ENCODE assay signal across 6 cellular contexts in genomic region chr17:21307273-21307625, GRCh38. TPM values are rescaled to one million over a fixed set of nuclear protein-coding genes. Genes with fewer than 3 reads are reported as not detected.
DNase-seq lines count a peak whose midpoint lies in the region; ATAC-seq, FAIRE-seq and TF ChIP-seq lines count a peak whose summit lies in the region.
"Not testable (repeated sequence)": the region's sequence is repeated elsewhere in the genome, so short reads cannot be mapped to it uniquely, and the experiment has no call there.

No MANE protein-coding gene starts in this region.

- intact Hi-C loops in endothelial cell of umbilical vein (cut with micrococcal nuclease); kidney (cut with DNase I); natural killer cell (cut with micrococcal nuclease); spleen (cut with DNase I; ENCODE audit: low total_unique reads): not testable (repeated sequence)

- H3K79me2 ChIP-seq in endothelial cell of umbilical vein (ENCODE audit: control insufficient read depth, insufficient read depth, low read length): not testable (repeated sequence)

- not testable (repeated sequence) for H3K36me3 ChIP-seq in endothelial cell of umbilical vein (ENCODE audit: control insufficient read depth in 2 of 2, extremely low read depth in 1 of 2, insufficient read depth in 2 of 2, low read length in 2 of 2)
- H3K36me3 ChIP-seq in kidney (ENCODE audit: control insufficient read depth in 1 of 2, insufficient read depth in 2 of 2, low read length in 2 of 2) (peaks cover 19 to 20% of the 10 kb centered on the region in 2 donors), spleen (peaks cover 0 to 100% (median 85%) of the 10 kb centered on the region in 6 donors)

- dilution Hi-C loops in endothelial cell of umbilical vein (cut with MboI; ENCODE audit: extremely low pct_ligation_motif_present, low sequenced_read_pairs): not testable (repeated sequence)

- not testable (repeated sequence) for DNase-seq in HTR-8/SVneo (ENCODE audit: insufficient read length, low spot score); endothelial cell of umbilical vein (ENCODE audit: low read depth, low spot score); natural killer cell
- peak; percentile 0 for DNase-seq in activated naive CD4-positive, alpha-beta T cell treated with anti-CD3 and anti-CD28 coated beads, Interleukin-2, amount 10 ng/mL, durations not matched to agents 7 days and 5 days
- peak; percentile 5 for DNase-seq in kidney
- DNase-seq in spleen: peak; percentile 39

- FAIRE-seq in HTR-8/SVneo (lab: Jason Lieb, UNC): peak; percentile 93
- peak; percentile 8 for FAIRE-seq in endothelial cell of umbilical vein (lab: Jason Lieb, UNC)
- FAIRE-seq in kidney (lab: Jason Lieb, UNC): not testable (repeated sequence)

- CTCF ChIA-PET in activated naive CD4-positive, alpha-beta T cell treated with anti-CD3 and anti-CD28 coated beads, Interleukin-2, amount 10 ng/mL, durations not matched to agents 7 days and 5 days (lab: Charles Lee): not testable (repeated sequence)
- CTCF ChIA-PET in endothelial cell of umbilical vein (lab: Charles Lee): interaction anchor here (0.9 to 1.4 kb wide), 2 partner anchors 178 to 205 kb away, joined by 3 to 4 read pairs; no protein-coding TSS in a partner anchor

- peaks cover 54% of the 10 kb centered on the region for H3K36me3 Mint-ChIP-seq in activated naive CD4-positive, alpha-beta T cell treated with anti-CD3 and anti-CD28 coated beads, Interleukin-2, amount 10 ng/mL, durations not matched to agents 7 days and 5 days
- H3K36me3 Mint-ChIP-seq in natural killer cell: peaks cover 11% of the 10 kb centered on the region

- not testable (repeated sequence) for ATAC-seq in natural killer cell

- POLR2A ChIA-PET in endothelial cell of umbilical vein (lab: Charles Lee): not testable (repeated sequence)

- H3K9me3 ChIP-seq in endothelial cell of umbilical vein (replicated peaks; ENCODE audit: control insufficient read depth, insufficient read depth, low read length); kidney (ENCODE audit: control insufficient read depth in 1 of 2, low read length in 2 of 2): not testable (repeated sequence)
- peaks cover 0 to 12% (median 8%) of the 10 kb centered on the region in 8 donors for H3K9me3 ChIP-seq in spleen

- not testable (repeated sequence) for H3K9me3 Mint-ChIP-seq in activated naive CD4-positive, alpha-beta T cell treated with anti-CD3 and anti-CD28 coated beads, Interleukin-2, amount 10 ng/mL, durations not matched to agents 7 days and 5 days; natural killer cell

- not testable (repeated sequence) for TF ChIP-seq POLR2A in endothelial cell of umbilical vein (IDR thresholded peaks at IDR 0.05; ENCODE audit: low read depth, low read length); spleen (IDR thresholded peaks at IDR 0.05)

- H3K9me1 ChIP-seq in endothelial cell of umbilical vein (replicated peaks; ENCODE audit: control insufficient read depth, extremely low read depth, insufficient read depth, low read length): not testable (repeated sequence)

- H3K4me2 ChIP-seq in endothelial cell of umbilical vein (ENCODE audit: insufficient read depth, low read length): not testable (repeated sequence)

- not testable (repeated sequence) for BruUV-seq in endothelial cell of umbilical vein (replicated peaks; lab: Mats Ljungman, UMichigan)

- 40 to 85% (median 70%) methylated on average over 3 to 5 of the region's 5 CpGs for WGBS in spleen, 5 donors

- H3K27ac ChIP-seq in endothelial cell of umbilical vein (ENCODE audit: insufficient read depth, low read depth, low read length); kidney (ENCODE audit: low read depth in 2 of 2, low read length in 2 of 2); spleen: not testable (repeated sequence)

- H3K4me1 Mint-ChIP-seq in activated naive CD4-positive, alpha-beta T cell treated with anti-CD3 and anti-CD28 coated beads, Interleukin-2, amount 10 ng/mL, durations not matched to agents 7 days and 5 days; natural killer cell: not testable (repeated sequence)

- H3K4me3 Mint-ChIP-seq in activated naive CD4-positive, alpha-beta T cell treated with anti-CD3 and anti-CD28 coated beads, Interleukin-2, amount 10 ng/mL, durations not matched to agents 7 days and 5 days: not testable (repeated sequence)
- H3K4me3 Mint-ChIP-seq in natural killer cell: peak overlapping the region; percentile 13

- not testable (repeated sequence) for H3K4me3 ChIP-seq in endothelial cell of umbilical vein (replicated peaks in 1 of 3; ENCODE audit: insufficient read depth in 1 of 3, low read depth in 1 of 3, low read length in 3 of 3); kidney (ENCODE audit: low read length in 2 of 2); spleen

- H3K9ac ChIP-seq in endothelial cell of umbilical vein (replicated peaks; ENCODE audit: extremely low read depth, insufficient read depth, low read length); kidney (ENCODE audit: low read length in 2 of 2): not testable (repeated sequence)

- not testable (repeated sequence) for H2AFZ ChIP-seq in endothelial cell of umbilical vein (ENCODE audit: low read depth, low read length)

- not testable (repeated sequence) for H4K20me1 ChIP-seq in endothelial cell of umbilical vein (replicated peaks; ENCODE audit: control insufficient read depth, extremely low read depth, insufficient read depth, low read length)

- not testable (repeated sequence) for H3K27ac Mint-ChIP-seq in activated naive CD4-positive, alpha-beta T cell treated with anti-CD3 and anti-CD28 coated beads, Interleukin-2, amount 10 ng/mL, durations not matched to agents 7 days and 5 days; natural killer cell

- H3K4me1 ChIP-seq in endothelial cell of umbilical vein (ENCODE audit: control insufficient read depth, extremely low read depth, insufficient read depth, low read length); kidney (ENCODE audit: control insufficient read depth in 1 of 2, insufficient read depth in 1 of 2, low read depth in 1 of 2, low read length in 2 of 2): not testable (repeated sequence)
- H3K4me1 ChIP-seq in spleen: peaks cover 0 to 16% (median 3%) of the 10 kb centered on the region in 6 donors

- not testable (repeated sequence) for H3K27me3 Mint-ChIP-seq in activated naive CD4-positive, alpha-beta T cell treated with anti-CD3 and anti-CD28 coated beads, Interleukin-2, amount 10 ng/mL, durations not matched to agents 7 days and 5 days; natural killer cell (ENCODE audit: low read depth in 2 of 2)

- TF ChIP-seq CTCF in endothelial cell of umbilical vein (IDR thresholded peaks at IDR 0.05; ENCODE audit: extremely low read depth in 1 of 2, insufficient read depth in 1 of 2, low read depth in 1 of 2, low read length in 2 of 2); kidney (IDR thresholded peaks at IDR 0.05; ENCODE audit: borderline replicate concordance, extremely low read depth, insufficient read depth); natural killer cell (IDR thresholded peaks at IDR 0.05); spleen (IDR thresholded peaks at IDR 0.05 in 8 of 11, conservative IDR thresholded peaks at IDR 0.05 in 3 of 11): not testable (repeated sequence)

- not testable (repeated sequence) for H3K27me3 ChIP-seq in endothelial cell of umbilical vein (ENCODE audit: control insufficient read depth in 2 of 2, insufficient read depth in 2 of 2, low read length in 2 of 2); spleen (replicated peaks in 1 of 7)

RNA-seq across cellular contexts. Expression of gene MAP2K3, which starts 22.7 kb away (rescaled TPM):
- total RNA-seq in endothelial cell of umbilical vein (33.2 and 36.3 TPM in 2 replicates), kidney (44.0 TPM), natural killer cell (100 to 1,000 TPM; 139 to 165 (median 162) TPM), spleen (100 to 1,000 TPM in 2 of 7 donors, 10 to 100 TPM in 5; 44.3 to 121 (median 83.6) TPM)
- polyA plus RNA-seq in endothelial cell of umbilical vein (13.5 and 15.3 TPM in 2 replicates), kidney (ENCODE audit: insufficient read depth, low read depth, low replicate concordance) (40.1 TPM), spleen (10 to 100 TPM; 31.7 to 54.6 (median 46.3) TPM)
- 18.8 and 18.9 TPM in 2 replicates for polyA plus RNA-seq in endothelial cell of umbilical vein (2011; cell fraction: cytosol; rRNA removed)
- 17.6 and 18.2 TPM in 2 replicates for polyA plus RNA-seq in endothelial cell of umbilical vein (2011; cell fraction: nucleus; rRNA removed)
- 34.8 and 38.0 TPM in 2 replicates for polyA plus RNA-seq in endothelial cell of umbilical vein (2012)
- polyA minus RNA-seq in endothelial cell of umbilical vein: 9.7 and 9.8 TPM in 2 replicates
- polyA minus RNA-seq in endothelial cell of umbilical vein (2011; cell fraction: cytosol; rRNA and poly(A)+ RNA removed): 15.7 TPM
- 9.1 and 15.9 TPM in 2 replicates for polyA minus RNA-seq in endothelial cell of umbilical vein (2011; cell fraction: nucleus; rRNA and poly(A)+ RNA removed)

RNA-seq across cellular contexts. Expression of gene NATD1, which starts 54.0 kb away (rescaled TPM):
- total RNA-seq in endothelial cell of umbilical vein (7.2 and 8.1 TPM in 2 replicates), kidney (14.2 TPM), natural killer cell (10 to 100 TPM; 10.9 to 16.3 (median 14.1) TPM), spleen (10 to 100 TPM in 6 of 7 donors, 1 to 10 TPM in 1; 9.4 to 31.0 (median 16.6) TPM)
- polyA plus RNA-seq in endothelial cell of umbilical vein (6.9 and 7.0 TPM in 2 replicates), kidney (ENCODE audit: insufficient read depth, low read depth, low replicate concordance) (5.0 TPM), spleen (1 to 10 TPM; 1.3 to 5.9 (median 1.9) TPM)
- 6.2 and 7.6 TPM in 2 replicates for polyA plus RNA-seq in endothelial cell of umbilical vein (2011; cell fraction: cytosol; rRNA removed)
- 4.6 and 5.3 TPM in 2 replicates for polyA plus RNA-seq in endothelial cell of umbilical vein (2011; cell fraction: nucleus; rRNA removed)
- polyA plus RNA-seq in endothelial cell of umbilical vein (2012): 4.0 and 7.0 TPM in 2 replicates
- polyA minus RNA-seq in endothelial cell of umbilical vein: 6.2 and 6.7 TPM in 2 replicates
- 1.5 TPM for polyA minus RNA-seq in endothelial cell of umbilical vein (2011; cell fraction: cytosol; rRNA and poly(A)+ RNA removed)
- 2.9 and 4.6 TPM in 2 replicates for polyA minus RNA-seq in endothelial cell of umbilical vein (2011; cell fraction: nucleus; rRNA and poly(A)+ RNA removed)
